Comparison of ENCODE assay signal across 12 cellular contexts in genomic region chr12:99453831-99454538, GRCh38.
DNase-seq lines count a peak whose midpoint lies in the region; ATAC-seq and TF ChIP-seq lines count a peak whose summit lies in the region.
"Had no signal": no experiment of that assay in that cellular context is flagged by ENCODE, and none has a peak within 500 bp of the region (broad histone marks: within the 10 kb centered on the region; RNA-seq: fewer than 3 reads in every experiment).

No MANE protein-coding gene starts in this region.

- DNase-seq in M059J (ENCODE audit: low read depth) (peak; percentile 47), GM10266 (ENCODE audit: extremely low spot score) (no peak), amygdala (lab: John Stamatoyannopoulos, UW) (no peak), body of pancreas (no peak), D341Med (ENCODE audit: low spot score) (no peak)
- DNase-seq: NCI-H2171; sigmoid colon; stimulated activated naive CD4-positive, alpha-beta T cell; T-helper 17 cell had no signal

- H3K27me3 Mint-ChIP-seq in nephron (ENCODE audit: low read depth) = peaks cover 4% of the 10 kb centered on the region
- H3K27me3 Mint-ChIP-seq: T-helper 17 cell had no signal

- H3K9me3 ChIP-seq in body of pancreas = no peaks in the 10 kb centered on the region

- intact Hi-C loops in body of pancreas (cut with DNase I) = no loop called here

- no peak overlapping the region for H3K4me3 ChIP-seq in body of pancreas
- H3K4me3 ChIP-seq: sigmoid colon had no signal

- no peaks in the 10 kb centered on the region for H3K27me3 ChIP-seq in body of pancreas
- H3K27me3 ChIP-seq: sigmoid colon had no signal

- peak; percentile 80 for ATAC-seq in GM18909 (IDR thresholded peaks at IDR 0.05; ENCODE audit: poor library complexity, unreplicated experiment)
- ATAC-seq in HG02763 (IDR thresholded peaks at IDR 0.05; ENCODE audit: unreplicated experiment) = peak; percentile 51
- ATAC-seq in body of pancreas = no peak
- ATAC-seq: T-helper 17 cell had no signal

- H3K36me3 ChIP-seq in body of pancreas (replicated peaks in 1 of 2; ENCODE audit: insufficient read depth in 1 of 2, low read depth in 2 of 2) = no peaks in the 10 kb centered on the region
- H3K36me3 ChIP-seq: sigmoid colon had no signal

- peak overlapping the region; percentile 17 to 48 (median 48) for H3K27ac Mint-ChIP-seq in nephron
- H3K27ac Mint-ChIP-seq: T-helper 17 cell had no signal

- H3K4me1 Mint-ChIP-seq in nephron = peaks cover 20% of the 10 kb centered on the region
- H3K4me1 Mint-ChIP-seq: T-helper 17 cell had no signal

- no peak overlapping the region for H3K4me3 Mint-ChIP-seq in nephron
- H3K4me3 Mint-ChIP-seq: T-helper 17 cell had no signal

- H3K27ac ChIP-seq in body of pancreas = no peak overlapping the region

- 23 to 25% methylated on average over 2 of the region's 2 CpGs for WGBS in body of pancreas, 2 donors

- H3K36me3 Mint-ChIP-seq in nephron (ENCODE audit: low read depth) = no peaks in the 10 kb centered on the region

- H3K4me1 ChIP-seq in body of pancreas = no peaks in the 10 kb centered on the region

- peaks cover 20% of the 10 kb centered on the region for H3K9me3 Mint-ChIP-seq in nephron

- TF ChIP-seq POLR2A in body of pancreas (IDR thresholded peaks at IDR 0.05) = no peak

- TF ChIP-seq CTCF in nephron (IDR thresholded peaks at IDR 0.05; ENCODE audit: unreplicated experiment in 3 of 3) (no peak), GM10266 (IDR thresholded peaks at IDR 0.05; ENCODE audit: control insufficient read depth, insufficient read depth, low read depth, missing control alignments) (no peak), body of pancreas (IDR thresholded peaks at IDR 0.05) (no peak)
